ENCODE assay signal across 7 cellular contexts in genomic region chr17:63827801-63828221, GRCh38. TPM values are rescaled to one million over a fixed set of nuclear protein-coding genes. Genes with fewer than 3 reads are reported as not detected.
DNase-seq lines count a peak whose midpoint lies in the region; ATAC-seq and TF ChIP-seq lines count a peak whose summit lies in the region.

No MANE protein-coding gene starts in this region.

- no peak for ATAC-seq in stimulated activated memory B cell treated with anti-CD40 and anti-IgM and Interleukin-4, amounts not matched to agents 10 μg/mL and 1 μg/mL and 100 μg/mL, for 72 hours
- no peak for ATAC-seq in HG03469 (IDR thresholded peaks at IDR 0.05; ENCODE audit: unreplicated experiment)

- peaks cover 8% of the 10 kb centered on the region for H3K27me3 Mint-ChIP-seq in HFFc6 (ENCODE audit: insufficient read depth)
- H3K27me3 Mint-ChIP-seq in activated CD4-positive, alpha-beta memory T cell treated with anti-CD3 and anti-CD28 coated beads, Interleukin-2, amount 10 ng/mL, durations not matched to agents 7 days and 5 days, result no peaks in the 10 kb centered on the region
- H3K27me3 Mint-ChIP-seq in stimulated activated memory B cell treated with anti-CD40 and anti-IgM and Interleukin-4, amounts not matched to agents 10 μg/mL and 1 μg/mL and 100 μg/mL, for 72 hours, result no peaks in the 10 kb centered on the region

- H3K4me3 Mint-ChIP-seq in HFFc6, result peak overlapping the region; percentile 97
- peak overlapping the region; percentile 89 for H3K4me3 Mint-ChIP-seq in activated CD4-positive, alpha-beta memory T cell treated with anti-CD3 and anti-CD28 coated beads, Interleukin-2, amount 10 ng/mL, durations not matched to agents 7 days and 5 days
- H3K4me3 Mint-ChIP-seq in stimulated activated memory B cell treated with anti-CD40 and anti-IgM and Interleukin-4, amounts not matched to agents 10 μg/mL and 1 μg/mL and 100 μg/mL, for 72 hours, result peak overlapping the region; percentile 91

- peaks cover 70% of the 10 kb centered on the region for H3K36me3 Mint-ChIP-seq in HFFc6 (ENCODE audit: low read depth)
- H3K36me3 Mint-ChIP-seq in activated CD4-positive, alpha-beta memory T cell treated with anti-CD3 and anti-CD28 coated beads, Interleukin-2, amount 10 ng/mL, durations not matched to agents 7 days and 5 days (ENCODE audit: low read depth), result peaks cover 90% of the 10 kb centered on the region
- peaks cover 44% of the 10 kb centered on the region for H3K36me3 Mint-ChIP-seq in stimulated activated memory B cell treated with anti-CD40 and anti-IgM and Interleukin-4, amounts not matched to agents 10 μg/mL and 1 μg/mL and 100 μg/mL, for 72 hours

- CTCF ChIA-PET in activated CD4-positive, alpha-beta memory T cell treated with anti-CD3 and anti-CD28 coated beads, Interleukin-2, amount 10 ng/mL, durations not matched to agents 7 days and 5 days (lab: Charles Lee), result interaction anchor here (0.8 to 5.0 kb wide), 7 partner anchors 13 to 129 kb away, joined by 3 to 28 read pairs (median 4); partner anchors contain the start of genes CCDC47 and SMARCD2

- peak overlapping the region; percentile 98 for H3K4me3 ChIP-seq in iPS-11a (ENCODE audit: low read depth, low read length)

- H3K27ac Mint-ChIP-seq in HFFc6, result peak overlapping the region; percentile 100
- peak overlapping the region; percentile 93 for H3K27ac Mint-ChIP-seq in activated CD4-positive, alpha-beta memory T cell treated with anti-CD3 and anti-CD28 coated beads, Interleukin-2, amount 10 ng/mL, durations not matched to agents 7 days and 5 days
- peak overlapping the region; percentile 97 for H3K27ac Mint-ChIP-seq in stimulated activated memory B cell treated with anti-CD40 and anti-IgM and Interleukin-4, amounts not matched to agents 10 μg/mL and 1 μg/mL and 100 μg/mL, for 72 hours

- no peak for DNase-seq in HFFc6
- DNase-seq in activated CD4-positive, alpha-beta memory T cell treated with anti-CD3 and anti-CD28 coated beads, Interleukin-2, amount 10 ng/mL, durations not matched to agents 7 days and 5 days, result no peak
- no peak for DNase-seq in NCI-H1092 treated with DMSO at 0.1 percent for 48 hours (lab: John Stamatoyannopoulos, UW)
- no peak for DNase-seq in NCI-H2171 (lab: John Stamatoyannopoulos, UW)

- POLR2A ChIA-PET in activated CD4-positive, alpha-beta memory T cell treated with anti-CD3 and anti-CD28 coated beads, Interleukin-2, amount 10 ng/mL, durations not matched to agents 7 days and 5 days (lab: Charles Lee), result interaction anchor here (0.5 to 10.2 kb wide), 13 partner anchors 13 to 319 kb away, joined by 3 to 194 read pairs (median 4); partner anchors contain the start of genes CCDC47, DDX42, SMARCD2 and STRADA

- H3K4me1 Mint-ChIP-seq in HFFc6 (ENCODE audit: low read depth), result peaks cover 46% of the 10 kb centered on the region
- peaks cover 82% of the 10 kb centered on the region for H3K4me1 Mint-ChIP-seq in activated CD4-positive, alpha-beta memory T cell treated with anti-CD3 and anti-CD28 coated beads, Interleukin-2, amount 10 ng/mL, durations not matched to agents 7 days and 5 days
- H3K4me1 Mint-ChIP-seq in stimulated activated memory B cell treated with anti-CD40 and anti-IgM and Interleukin-4, amounts not matched to agents 10 μg/mL and 1 μg/mL and 100 μg/mL, for 72 hours, result peaks cover 60% of the 10 kb centered on the region

- TF ChIP-seq CTCF in HFFc6 (IDR thresholded peaks at IDR 0.05), result peak; percentile 32; the same call in 1 of the 2 replicates

- no peaks in the 10 kb centered on the region; the same call in 1 of the 2 replicates for H3K9me3 Mint-ChIP-seq in HFFc6
- no peaks in the 10 kb centered on the region for H3K9me3 Mint-ChIP-seq in activated CD4-positive, alpha-beta memory T cell treated with anti-CD3 and anti-CD28 coated beads, Interleukin-2, amount 10 ng/mL, durations not matched to agents 7 days and 5 days
- H3K9me3 Mint-ChIP-seq in stimulated activated memory B cell treated with anti-CD40 and anti-IgM and Interleukin-4, amounts not matched to agents 10 μg/mL and 1 μg/mL and 100 μg/mL, for 72 hours, result no peaks in the 10 kb centered on the region

RNA-seq across cellular contexts. Expression of gene FTSJ3, which starts 0.3 kb away (rescaled TPM):
- 10 to 100 TPM; 43.2 to 55.1 (median 47.5) TPM for total RNA-seq in HFFc6 (2021; fragmentation: NEBNext Ultra II Directional; extraction: Animal tissue kit (Norgen Biotek cat#: 25700))
- 10 to 100 TPM; 38.9 to 43.8 TPM for total RNA-seq in activated CD4-positive, alpha-beta memory T cell treated with anti-CD3 and anti-CD28 coated beads, Interleukin-2, amount 10 ng/mL, durations not matched to agents 7 days and 5 days

RNA-seq across cellular contexts. Expression of gene PSMC5, which starts 0.6 kb away (rescaled TPM):
- 100 to 1,000 TPM; 156 to 206 (median 179) TPM for total RNA-seq in HFFc6 (2021; fragmentation: NEBNext Ultra II Directional; extraction: Animal tissue kit (Norgen Biotek cat#: 25700))
- total RNA-seq in activated CD4-positive, alpha-beta memory T cell treated with anti-CD3 and anti-CD28 coated beads, Interleukin-2, amount 10 ng/mL, durations not matched to agents 7 days and 5 days, result 100 to 1,000 TPM; 152 to 162 TPM

RNA-seq across cellular contexts. Expression of gene SMARCD2, which starts 14.7 kb away (rescaled TPM):
- total RNA-seq in HFFc6 (2021; fragmentation: NEBNext Ultra II Directional; extraction: Animal tissue kit (Norgen Biotek cat#: 25700)), result 10 to 100 TPM; 45.9 to 53.5 (median 48.7) TPM
- 100 to 1,000 TPM; 150 to 152 TPM for total RNA-seq in activated CD4-positive, alpha-beta memory T cell treated with anti-CD3 and anti-CD28 coated beads, Interleukin-2, amount 10 ng/mL, durations not matched to agents 7 days and 5 days

RNA-seq across cellular contexts. Expression of gene CSH2, which starts 45.7 kb away (rescaled TPM):
- not detected for total RNA-seq in HFFc6 (2021; fragmentation: NEBNext Ultra II Directional; extraction: Animal tissue kit (Norgen Biotek cat#: 25700))
- not detected for total RNA-seq in activated CD4-positive, alpha-beta memory T cell treated with anti-CD3 and anti-CD28 coated beads, Interleukin-2, amount 10 ng/mL, durations not matched to agents 7 days and 5 days

RNA-seq across cellular contexts. Expression of gene DDX42, which starts 53.8 kb away (rescaled TPM):
- 10 to 100 TPM; 76.2 to 88.4 (median 80.2) TPM for total RNA-seq in HFFc6 (2021; fragmentation: NEBNext Ultra II Directional; extraction: Animal tissue kit (Norgen Biotek cat#: 25700))
- 100 to 1,000 TPM; 113 to 118 TPM for total RNA-seq in activated CD4-positive, alpha-beta memory T cell treated with anti-CD3 and anti-CD28 coated beads, Interleukin-2, amount 10 ng/mL, durations not matched to agents 7 days and 5 days
